In the genomic region with DNA sequence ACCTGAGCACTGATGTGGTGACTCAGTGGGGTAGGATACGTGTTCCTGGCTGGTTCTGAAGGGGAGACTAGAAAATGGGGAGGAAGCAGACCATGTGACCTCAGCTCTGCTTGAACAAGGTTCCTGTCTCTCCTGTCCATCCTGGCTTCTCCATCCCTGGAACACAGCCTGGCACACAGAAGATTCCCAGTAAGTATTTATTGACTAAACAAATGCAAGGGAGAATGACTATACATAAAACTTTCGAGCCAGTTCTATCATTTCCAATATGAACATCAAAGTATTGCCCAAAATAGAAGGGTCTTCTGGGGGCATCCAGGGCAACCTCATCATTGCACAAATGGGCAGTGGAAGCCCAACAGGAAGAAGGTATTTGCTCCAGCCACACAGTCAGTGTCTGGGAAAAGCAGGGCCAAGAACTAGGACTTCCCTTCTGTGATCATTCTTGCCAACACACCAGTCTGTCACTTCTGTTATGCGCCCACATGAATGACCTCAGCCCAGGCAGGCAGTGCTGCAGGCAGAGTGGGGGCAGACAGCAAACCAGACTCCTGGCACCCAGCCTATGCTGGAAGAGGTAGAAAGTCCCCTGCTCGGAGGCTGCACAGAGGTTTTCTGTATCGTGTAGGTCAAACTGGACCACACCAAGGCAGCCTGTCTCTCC, we compare ENCODE assay signal across 16 cellular contexts. TPM values are rescaled to one million over a fixed set of nuclear protein-coding genes. Genes with fewer than 3 reads are reported as not detected.
A peak's percentile ranks its signal among the peaks of the same experiment; 100 is the strongest.
DNase-seq lines count a peak whose midpoint lies in the region; ATAC-seq and TF ChIP-seq lines count a peak whose summit lies in the region.
"Had no signal": no experiment of that assay in that cellular context is flagged by ENCODE, and none has a peak within 500 bp of the region (broad histone marks: within the 10 kb centered on the region; RNA-seq: fewer than 3 reads in every experiment).

No MANE protein-coding gene starts in this region.

- H3K27me3 ChIP-seq in brain microvascular endothelial cell (replicated peaks): no peaks in the 10 kb centered on the region

- H3K4me3 Mint-ChIP-seq in activated T-cell treated with anti-CD3 and anti-CD28 coated beads, Interleukin-2, amount 50 U/mL, for 72 hours: no peak overlapping the region
- H3K4me3 Mint-ChIP-seq: activated naive CD8-positive, alpha-beta T cell treated with anti-CD3 and anti-CD28 coated beads, Interleukin-2, amount 50 U/mL, for 24 hours; dendritic cell treated with granulocyte-macrophage colony-stimulating factor and Interleukin-4, amounts not matched to agents 40 ng/mL and 50 ng/mL, for 4 days; immature natural killer cell had no signal

- H3K4me3 ChIP-seq in brain microvascular endothelial cell (ENCODE audit: low read depth, low read length): no peak overlapping the region

- H3K27ac ChIP-seq in brain microvascular endothelial cell: peak overlapping the region; percentile 58

- H3K36me3 ChIP-seq in brain microvascular endothelial cell (replicated peaks): no peaks in the 10 kb centered on the region

- peaks cover 4% of the 10 kb centered on the region for H3K4me1 Mint-ChIP-seq in activated T-cell treated with anti-CD3 and anti-CD28 coated beads, Interleukin-2, amount 50 U/mL, for 72 hours (ENCODE audit: low read depth)

- intact Hi-C loops in left colon (cut with DNase I, micrococcal nuclease): no loop called here

- in situ Hi-C loops in brain microvascular endothelial cell (cut with HindIII; ENCODE audit: low pct_ligation_motif_present, low sequenced_read_pairs): no loop called here

- peaks cover 2 to 3% of the 10 kb centered on the region in 2 donors for H3K36me3 Mint-ChIP-seq in activated T-cell treated with anti-CD3 and anti-CD28 coated beads, Interleukin-2, amount 50 U/mL, for 72 hours (ENCODE audit: insufficient read depth in 2 of 2)
- H3K36me3 Mint-ChIP-seq: immature natural killer cell had no signal

- DNase-seq in ELR (ENCODE audit: low read depth) (peak; percentile 89), brain microvascular endothelial cell (peak; percentile 64), non-pigmented ciliary epithelial cell (ENCODE audit: low read depth) (peak; percentile 46), left colon (no peak), NCI-H1092 treated with DMSO at 0.1 percent for 48 hours (lab: John Stamatoyannopoulos, UW) (no peak), T-helper 1 cell (no peak)
- no peak for DNase-seq in activated T-cell treated with anti-CD3 and anti-CD28 coated beads, Interleukin-2, amount 50 U/mL, for 72 hours
- DNase-seq: activated CD8-positive, alpha-beta memory T cell treated with anti-CD3 and anti-CD28 coated beads, Interleukin-2, amount 50 U/mL, for 4 hours; activated naive CD8-positive, alpha-beta T cell treated with anti-CD3 and anti-CD28 coated beads, Interleukin-2, amount 50 U/mL, for 24 hours; C1 segment of cervical spinal cord; NCI-H1436 treated with DMSO at 0.1 percent for 48 hours; NCI-H82; SHP77 treated with DMSO at 0.1 percent for 48 hours had no signal

- TF ChIP-seq CTCF in brain microvascular endothelial cell (IDR thresholded peaks at IDR 0.05; ENCODE audit: low read depth, low read length, missing control alignments): no peak

- H3K27ac Mint-ChIP-seq in activated T-cell treated with anti-CD3 and anti-CD28 coated beads, Interleukin-2, amount 50 U/mL, for 72 hours: no peak overlapping the region
- H3K27ac Mint-ChIP-seq: activated naive CD8-positive, alpha-beta T cell treated with anti-CD3 and anti-CD28 coated beads, Interleukin-2, amount 50 U/mL, for 24 hours; dendritic cell treated with granulocyte-macrophage colony-stimulating factor and Interleukin-4, amounts not matched to agents 40 ng/mL and 50 ng/mL, for 4 days; immature natural killer cell had no signal

- peaks cover 5 to 6% of the 10 kb centered on the region in 2 donors for H3K9me3 Mint-ChIP-seq in activated T-cell treated with anti-CD3 and anti-CD28 coated beads, Interleukin-2, amount 50 U/mL, for 72 hours

- ATAC-seq in HG03439 (IDR thresholded peaks at IDR 0.05; ENCODE audit: unreplicated experiment) (peak; percentile 50), left colon (no peak)
- no peak for ATAC-seq in activated T-cell treated with anti-CD3 and anti-CD28 coated beads, Interleukin-2, amount 50 U/mL, for 72 hours (replicated peaks in 1 of 2)
- ATAC-seq: activated naive CD8-positive, alpha-beta T cell treated with anti-CD3 and anti-CD28 coated beads, Interleukin-2, amount 50 U/mL, for 24 hours had no signal

- H3K27me3 Mint-ChIP-seq in activated T-cell treated with anti-CD3 and anti-CD28 coated beads, Interleukin-2, amount 50 U/mL, for 72 hours (ENCODE audit: low read depth): peaks cover 10% of the 10 kb centered on the region

RNA-seq across cellular contexts. Expression of a gene that starts 5.6 kb away (rescaled TPM):
- total RNA-seq in left colon: not detected
- total RNA-seq in activated T-cell treated with anti-CD3 and anti-CD28 coated beads, Interleukin-2, amount 50 U/mL, for 72 hours: not detected

RNA-seq across cellular contexts. Expression of a gene that starts 27.7 kb away (rescaled TPM):
- not detected for total RNA-seq in left colon
- total RNA-seq in activated T-cell treated with anti-CD3 and anti-CD28 coated beads, Interleukin-2, amount 50 U/mL, for 72 hours: not detected

RNA-seq across cellular contexts. Expression of a gene that starts 29.0 kb away (rescaled TPM):
- total RNA-seq in left colon: not detected
- total RNA-seq in activated T-cell treated with anti-CD3 and anti-CD28 coated beads, Interleukin-2, amount 50 U/mL, for 72 hours: not detected

Comparison
In these comparisons a context has a peak if more than half of its experiments do, and no peak if none do; other contexts are left out.
1. DNase-seq: peak in ELR (single experiment), brain microvascular endothelial cell (single experiment) and non-pigmented ciliary epithelial cell (single experiment); none in left colon (0 of 2), NCI-H1092 treated with DMSO at 0.1 percent for 48 hours (single experiment), T-helper 1 cell (0 of 5) and activated T-cell treated with anti-CD3 and anti-CD28 coated beads, Interleukin-2, amount 50 U/mL, for 72 hours (0 of 2).